23 cellular contexts compared by ENCODE assay signal in genomic region chr13:87821512-87821911, GRCh38.
A peak's percentile ranks its signal among the peaks of the same experiment; 100 is the strongest.
DNase-seq lines count a peak whose midpoint lies in the region; TF ChIP-seq lines count a peak whose summit lies in the region.
"Had no signal": no experiment of that assay in that cellular context is flagged by ENCODE, and none has a peak within 500 bp of the region (broad histone marks: within the 10 kb centered on the region; RNA-seq: fewer than 3 reads in every experiment).

No MANE protein-coding gene starts in this region.

- H3K4me2 ChIP-seq in PC-9 (peak overlapping the region; percentile 26; the same call in 1 of the 2 replicates), neuronal stem cell (ENCODE audit: insufficient read depth, low read length, poor library complexity, severe bottlenecking) (no peak overlapping the region)
- H3K4me2 ChIP-seq: neural progenitor cell had no signal

- H2BK120ac ChIP-seq in neuronal stem cell (ENCODE audit: low read depth, low read length) = no peak overlapping the region

- no peak overlapping the region for H3K4ac ChIP-seq in neuronal stem cell (ENCODE audit: low read length)

- no peak overlapping the region for H3K23ac ChIP-seq in neuronal stem cell (ENCODE audit: low read depth, low read length, poor library complexity)

- DNase-seq in HCEC 1CT (peak; percentile 56), NAMALWA (ENCODE audit: low spot score) (peak; percentile 32), PC-9 (no peak), neuronal stem cell (ENCODE audit: low spot score) (no peak), NCI-H146 (lab: John Stamatoyannopoulos, UW) (no peak), RWPE1 (ENCODE audit: low spot score) (no peak), NCI-H526 treated with DMSO at 0.1 percent for 48 hours (lab: John Stamatoyannopoulos, UW) (no peak), tibial artery (no peak)
- DNase-seq: activated effector memory CD4-positive, alpha-beta T cell treated with anti-CD3 and anti-CD28 coated beads, Interleukin-2, amount 50 U/mL, for 16 hours; activated naive CD8-positive, alpha-beta T cell treated with anti-CD3 and anti-CD28 coated beads, Interleukin-2, amount 50 U/mL, for 24 hours; effector CD4-positive, alpha-beta T cell; glutamatergic neuron; NCI-H1092 treated with DMSO at 0.1 percent for 48 hours; NCI-H2029 treated with DMSO at 0.1 percent for 48 hours; posterior cingulate gyrus; right lobe of liver; stimulated activated naive CD4-positive, alpha-beta T cell treated with Interleukin-2 at 50 U/mL for 16 hours; T-cell; testis had no signal

- no peaks in the 10 kb centered on the region for H3K79me2 ChIP-seq in PC-9 (ENCODE audit: low read depth)

- TF ChIP-seq CTCF in PC-9 (conservative IDR thresholded peaks at IDR 0.05) (no peak), RWPE1 (conservative IDR thresholded peaks at IDR 0.05; ENCODE audit: low read depth) (no peak), tibial artery (IDR thresholded peaks at IDR 0.05) (no peak)

- H3K4me1 ChIP-seq in PC-9 (replicated peaks; ENCODE audit: insufficient read depth) = no peaks in the 10 kb centered on the region
- H3K4me1 ChIP-seq in neuronal stem cell (ENCODE audit: control insufficient read depth in 2 of 2, insufficient read depth in 1 of 2, low read depth in 1 of 2, low read length in 2 of 2) = no peaks in the 10 kb centered on the region
- no peaks in the 10 kb centered on the region for H3K4me1 ChIP-seq in tibial artery
- H3K4me1 ChIP-seq: right lobe of liver, testis, vagina had no signal

- no peak overlapping the region for H2BK15ac ChIP-seq in neuronal stem cell (ENCODE audit: low read length)

- no peak overlapping the region for H4K91ac ChIP-seq in neuronal stem cell (ENCODE audit: low read depth, low read length, poor library complexity)

- H4K8ac ChIP-seq in neuronal stem cell (ENCODE audit: low read depth, low read length) = no peak overlapping the region

- CTCF ChIA-PET in PC-9 (lab: Charles Lee) (no interaction called here), RWPE1 (lab: Yijun Ruan, JAX) (interaction anchor here (0.6 kb wide), 1 partner anchor 101 kb away, joined by 3 read pairs; no protein-coding TSS in a partner anchor)

- H3K27ac ChIP-seq in PC-9 (no peak overlapping the region), neuronal stem cell (replicated peaks; ENCODE audit: low read length) (no peak overlapping the region), RWPE1 (no peak overlapping the region), tibial artery (no peak overlapping the region)
- H3K27ac ChIP-seq: C4-2B, epithelial cell of prostate, neural progenitor cell, right lobe of liver, testis, vagina had no signal

- no peaks in the 10 kb centered on the region for H3K9me3 ChIP-seq in PC-9 (ENCODE audit: insufficient read depth, low read depth)
- H3K9me3 ChIP-seq in neuronal stem cell (replicated peaks in 1 of 2; ENCODE audit: control insufficient read depth in 2 of 2, insufficient read depth in 1 of 2, low read depth in 1 of 2, low read length in 2 of 2) = no peaks in the 10 kb centered on the region
- no peaks in the 10 kb centered on the region for H3K9me3 ChIP-seq in tibial artery
- H3K9me3 ChIP-seq: right lobe of liver, testis, vagina had no signal

- H3K18ac ChIP-seq in neuronal stem cell (ENCODE audit: low read length) = no peak overlapping the region

- no peaks in the 10 kb centered on the region for H3K27me3 ChIP-seq in PC-9 (ENCODE audit: insufficient read depth, low read depth)
- H3K27me3 ChIP-seq in neuronal stem cell (ENCODE audit: control insufficient read depth in 3 of 3, insufficient read depth in 3 of 3, low read depth in 1 of 3, low read length in 3 of 3) = no peaks in the 10 kb centered on the region
- H3K27me3 ChIP-seq in tibial artery = no peaks in the 10 kb centered on the region
- H3K27me3 ChIP-seq: neural progenitor cell, right lobe of liver, testis, vagina had no signal

- BruUV-seq in PC-9 (replicated peaks; lab: Mats Ljungman, UMichigan) = no TSS peak

- WGBS in neuronal stem cell (ENCODE audit: extremely low coverage in 2 of 2, insufficient read length in 2 of 2, insufficient replicate concordance in 1 of 2), 2 donors = no CpG with 5 or more reads among the region's 4 CpGs

- H3K36me3 ChIP-seq in PC-9 (ENCODE audit: low read depth) = no peaks in the 10 kb centered on the region
- H3K36me3 ChIP-seq in neuronal stem cell (replicated peaks in 1 of 2; ENCODE audit: control insufficient read depth in 2 of 2, insufficient read depth in 2 of 2, low read length in 2 of 2) = no peaks in the 10 kb centered on the region
- no peaks in the 10 kb centered on the region for H3K36me3 ChIP-seq in tibial artery
- H3K36me3 ChIP-seq: neural progenitor cell, right lobe of liver, vagina had no signal

- no peak overlapping the region for H2AK5ac ChIP-seq in neuronal stem cell (ENCODE audit: low read depth, low read length)

- no peaks in the 10 kb centered on the region for H3K9me2 ChIP-seq in PC-9 (ENCODE audit: insufficient read depth)

- H2BK12ac ChIP-seq in neuronal stem cell (ENCODE audit: low read length) = no peak overlapping the region

- H3K14ac ChIP-seq in neuronal stem cell (ENCODE audit: low read length) = no peak overlapping the region

- peak overlapping the region; percentile 44; the same call in 1 of the 2 replicates for H2AFZ ChIP-seq in PC-9
- H2AFZ ChIP-seq in neuronal stem cell (ENCODE audit: low read length) = peak overlapping the region; percentile 16
- H2AFZ ChIP-seq: neural progenitor cell had no signal

- no peaks in the 10 kb centered on the region for H4K20me1 ChIP-seq in PC-9 (ENCODE audit: insufficient read depth)

- intact Hi-C loops in PC-9 (cut with micrococcal nuclease; ENCODE audit: unreplicated experiment) (no loop called here), tibial artery (cut with DNase I; ENCODE audit: low total_unique reads) (no loop called here)

- POLR2A ChIA-PET in PC-9 (lab: Charles Lee; ENCODE audit: unreplicated experiment) = interaction anchor here (0.7 kb wide), 1 partner anchor 269 kb away, joined by 3 read pairs; no protein-coding TSS in a partner anchor
- POLR2A ChIA-PET in RWPE1 (lab: Yijun Ruan, JAX; ENCODE audit: low non-redundant PET) = no interaction called here

- H2BK5ac ChIP-seq in neuronal stem cell (ENCODE audit: low read length) = no peak overlapping the region

- H3K4me3 ChIP-seq in PC-9 = no peak overlapping the region
- H3K4me3 ChIP-seq in neuronal stem cell (ENCODE audit: low read length in 2 of 2) = no peak overlapping the region
- H3K4me3 ChIP-seq in tibial artery = no peak overlapping the region
- H3K4me3 ChIP-seq: neural progenitor cell, right lobe of liver, testis, vagina had no signal

- no peak overlapping the region for H3K9ac ChIP-seq in neuronal stem cell (ENCODE audit: low read depth, low read length, poor library complexity)
- H3K9ac ChIP-seq: neural progenitor cell had no signal

- no peaks in the 10 kb centered on the region for H3K79me1 ChIP-seq in neuronal stem cell (ENCODE audit: low read depth, low read length)

- no peaks in the 10 kb centered on the region for H3F3A ChIP-seq in PC-9 (ENCODE audit: insufficient read depth, low read depth)

Comparison
In these comparisons a context has a peak if more than half of its experiments do, and no peak if none do; other contexts are left out.
1. DNase-seq: peak in HCEC 1CT (single experiment) and NAMALWA (single experiment); none in PC-9 (0 of 2), neuronal stem cell (single experiment), NCI-H146 (single experiment), RWPE1 (single experiment), NCI-H526 treated with DMSO at 0.1 percent for 48 hours (single experiment) and tibial artery (0 of 2).